In the genomic region with DNA sequence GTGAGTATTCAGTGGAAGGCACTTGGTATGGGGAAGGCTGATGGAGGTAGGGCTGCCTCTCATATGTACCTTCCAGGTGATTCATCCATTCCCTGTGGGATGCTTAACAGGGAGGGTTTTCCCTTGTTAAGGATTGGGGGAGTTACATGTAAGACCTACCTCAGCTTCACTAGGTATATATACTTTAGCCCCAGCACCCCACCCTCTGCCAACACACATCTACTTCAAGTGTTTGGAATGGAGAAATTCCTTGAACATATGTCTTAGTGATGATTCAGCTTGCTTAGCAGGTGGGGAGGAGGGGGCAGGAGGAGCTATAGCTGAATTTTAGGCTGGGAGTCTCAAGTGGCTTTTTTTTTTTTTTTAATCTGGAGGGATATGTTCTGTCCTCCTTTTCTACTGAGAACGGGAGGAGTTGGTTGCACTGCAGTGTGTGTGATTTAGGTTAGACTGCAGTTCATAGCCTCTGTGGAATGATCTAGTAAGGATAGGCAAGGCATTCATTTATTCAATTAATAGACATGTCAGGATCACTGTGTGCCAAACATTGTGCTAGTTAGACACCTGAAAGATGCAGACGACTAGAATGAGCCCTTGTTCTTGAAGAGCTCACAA, we compare ENCODE assay signal across 12 cellular contexts. TPM values are rescaled to one million over a fixed set of nuclear protein-coding genes. Genes with fewer than 3 reads are reported as not detected.
DNase-seq lines count a peak whose midpoint lies in the region; ATAC-seq and TF ChIP-seq lines count a peak whose summit lies in the region.
"Had no signal": no experiment of that assay in that cellular context is flagged by ENCODE, and none has a peak within 500 bp of the region (broad histone marks: within the 10 kb centered on the region; RNA-seq: fewer than 3 reads in every experiment).

No MANE protein-coding gene starts in this region.

- no peaks in the 10 kb centered on the region for H3K9me3 ChIP-seq in mammary epithelial cell (replicated peaks; ENCODE audit: insufficient read depth, low read length)
- no peaks in the 10 kb centered on the region for H3K9me3 ChIP-seq in neural progenitor cell (ENCODE audit: low read depth)
- H3K9me3 ChIP-seq: ascending aorta, testis had no signal

- WGBS in mammary epithelial cell (ENCODE audit: low coverage, missing lambda C conversion rate): 68% methylated on average over 2 of the region's 2 CpGs

- H3K9me3 Mint-ChIP-seq in neural progenitor cell: no peaks in the 10 kb centered on the region

- H3K4me1 Mint-ChIP-seq in neural progenitor cell: peaks cover 16% of the 10 kb centered on the region

- H3F3A ChIP-seq in neural progenitor cell (ENCODE audit: low read depth): peaks cover 5% of the 10 kb centered on the region

- no peaks in the 10 kb centered on the region for H3K36me3 Mint-ChIP-seq in neural progenitor cell

- H3K27me3 Mint-ChIP-seq in neural progenitor cell (ENCODE audit: insufficient read depth, low read depth): peaks cover 5% of the 10 kb centered on the region

- H2AFZ ChIP-seq in mammary epithelial cell (ENCODE audit: low read depth, low read length) (no peak overlapping the region), neural progenitor cell (replicated peaks) (no peak overlapping the region)

- in situ Hi-C loops in mammary epithelial cell (cut with MboI; ENCODE audit: low sequenced_read_pairs in 2 of 2): no loop called here

- dilution Hi-C loops in mammary epithelial cell (cut with HindIII; ENCODE audit: low sequenced_read_pairs): no loop called here

- no peak for ATAC-seq in left cardiac atrium

- H3K36me3 ChIP-seq in mammary epithelial cell (ENCODE audit: insufficient read depth, low read length) (peaks cover 3% of the 10 kb centered on the region), neural progenitor cell (no peaks in the 10 kb centered on the region)

- DNase-seq in DMS 273 (lab: John Stamatoyannopoulos, UW; ENCODE audit: unreplicated experiment) (peak; percentile 11), DMS 273 treated with DMSO at 0.1 percent for 48 hours (lab: John Stamatoyannopoulos, UW) (no peak), NCI-H226 (peak; percentile 67), mammary epithelial cell (peak; percentile 48), neural progenitor cell (ENCODE audit: low spot score) (no peak), cerebellar nuclear complex (lab: John Stamatoyannopoulos, UW) (no peak), left cardiac atrium (no peak)
- no peak for DNase-seq in activated effector memory CD4-positive, alpha-beta T cell treated with Interleukin-2 at 50 U/mL for 16 hours
- DNase-seq: NCI-H69, testis had no signal

- peak overlapping the region; percentile 94 for H3K4me3 Mint-ChIP-seq in neural progenitor cell

- intact Hi-C loops in mammary epithelial cell (cut with micrococcal nuclease) (no loop called here), left cardiac atrium (cut with DNase I) (no loop called here)

- CTCF ChIA-PET in mammary epithelial cell (lab: Charles Lee; ENCODE audit: low non-redundant PET): no interaction called here

- H3K27me3 ChIP-seq in mammary epithelial cell (ENCODE audit: insufficient read depth, low read length) (no peaks in the 10 kb centered on the region), neural progenitor cell (peaks cover 6% of the 10 kb centered on the region)
- H3K27me3 ChIP-seq: ascending aorta, testis had no signal

- no peak for TF ChIP-seq CTCF in mammary epithelial cell (conservative IDR thresholded peaks at IDR 0.05 in 1 of 2, IDR thresholded peaks at IDR 0.05 in 1 of 2; ENCODE audit: extremely low read depth in 1 of 2, insufficient read depth in 1 of 2, low read depth in 1 of 2, low read length in 2 of 2)
- TF ChIP-seq CTCF in neural progenitor cell (IDR thresholded peaks at IDR 0.05): no peak

- H3K9ac ChIP-seq in mammary epithelial cell (ENCODE audit: insufficient read depth, low read length): no peak overlapping the region
- H3K9ac ChIP-seq in neural progenitor cell: no peak overlapping the region

- H4K20me1 ChIP-seq in mammary epithelial cell (ENCODE audit: insufficient read depth, low read length): no peaks in the 10 kb centered on the region
- H4K20me1 ChIP-seq in neural progenitor cell (ENCODE audit: low read depth): no peaks in the 10 kb centered on the region

- H3K4me1 ChIP-seq in mammary epithelial cell (ENCODE audit: insufficient read depth, low read length) (peaks cover 22% of the 10 kb centered on the region), neural progenitor cell (peaks cover 6% of the 10 kb centered on the region)

- H3K27ac ChIP-seq in mammary epithelial cell (ENCODE audit: insufficient read depth, low read depth, low read length) (no peak overlapping the region), neural progenitor cell (no peak overlapping the region)

- no TSS peak for BruUV-seq in mammary epithelial cell (replicated peaks; lab: Mats Ljungman, UMichigan)

- H3K4me3 ChIP-seq in mammary epithelial cell (replicated peaks in 1 of 3; ENCODE audit: insufficient read depth in 1 of 3, low read depth in 2 of 3, low read length in 3 of 3) (peak overlapping the region; percentile 78 to 96 (median 93)), neural progenitor cell (no peak overlapping the region)

- H3K79me2 ChIP-seq in mammary epithelial cell (ENCODE audit: insufficient read depth, low read length) (peaks cover 33% of the 10 kb centered on the region), neural progenitor cell (ENCODE audit: low read depth) (peaks cover 21% of the 10 kb centered on the region)

- no peak overlapping the region for H3K27ac Mint-ChIP-seq in neural progenitor cell

- H3K4me2 ChIP-seq in mammary epithelial cell (ENCODE audit: insufficient read depth, low read depth, low read length): peak overlapping the region; percentile 93
- peak overlapping the region; percentile 87 for H3K4me2 ChIP-seq in neural progenitor cell

RNA-seq across cellular contexts. Expression of gene PIP4K2C, which starts 1.7 kb away (rescaled TPM):
- total RNA-seq in mammary epithelial cell (100 to 1,000 TPM in 1 of 2 donors, 10 to 100 TPM in 1; 89.0 to 111 TPM), neural progenitor cell (ENCODE audit: low replicate concordance) (15.5 and 23.4 TPM in 2 replicates), left cardiac atrium (10 to 100 TPM; 15.3 to 16.1 TPM)
- 79.6 TPM for polyA plus RNA-seq in mammary epithelial cell
- polyA minus RNA-seq in mammary epithelial cell: 167 TPM

RNA-seq across cellular contexts. Expression of gene DTX3, which starts 12.0 kb away (rescaled TPM):
- total RNA-seq in mammary epithelial cell: 1 to 10 TPM; 1.6 to 8.8 TPM
- polyA plus RNA-seq in mammary epithelial cell: 2.9 TPM
- 1.2 TPM for polyA minus RNA-seq in mammary epithelial cell
- 56.4 and 67.9 TPM in 2 replicates for total RNA-seq in neural progenitor cell (ENCODE audit: low replicate concordance)
- total RNA-seq in left cardiac atrium: 10 to 100 TPM; 24.5 to 25.3 TPM

RNA-seq across cellular contexts. Expression of gene ARHGEF25, which starts 18.6 kb away (rescaled TPM):
- 1 to 10 TPM; 2.6 to 6.3 TPM for total RNA-seq in mammary epithelial cell
- polyA plus RNA-seq in mammary epithelial cell: 1.3 TPM
- not detected for polyA minus RNA-seq in mammary epithelial cell
- total RNA-seq in neural progenitor cell (ENCODE audit: low replicate concordance): 17.3 and 27.3 TPM in 2 replicates
- 10 to 100 TPM; 13.7 to 17.3 TPM for total RNA-seq in left cardiac atrium

RNA-seq across cellular contexts. Expression of gene B4GALNT1, which starts 40.3 kb away (rescaled TPM):
- total RNA-seq in mammary epithelial cell (10 to 100 TPM in 1 of 2 donors, 1 to 10 TPM in 1; 8.0 to 13.4 TPM), neural progenitor cell (ENCODE audit: low replicate concordance) (0.28 and 1.1 TPM in 2 replicates), left cardiac atrium (1 to 10 TPM; 2.4 to 3.3 TPM)
- 10.8 TPM for polyA plus RNA-seq in mammary epithelial cell
- 36.0 TPM for polyA minus RNA-seq in mammary epithelial cell
- total RNA-seq: lung microvascular endothelial cell had no signal

RNA-seq across cellular contexts. Expression of gene KIF5A, which starts 42.8 kb away (rescaled TPM):
- 1 to 10 TPM; 1.3 to 2.4 TPM for total RNA-seq in mammary epithelial cell
- 0.46 TPM for polyA plus RNA-seq in mammary epithelial cell
- polyA minus RNA-seq in mammary epithelial cell: not detected
- 7.9 and 8.6 TPM in 2 replicates for total RNA-seq in neural progenitor cell (ENCODE audit: low replicate concordance)
- total RNA-seq in left cardiac atrium: under 1 TPM; 0.10 to 0.18 TPM
- total RNA-seq: ascending aorta had no signal

Comparison
In these comparisons a context has a peak if more than half of its experiments do, and no peak if none do; other contexts are left out.
1. DNase-seq: peak in DMS 273 (single experiment), NCI-H226 (single experiment) and mammary epithelial cell (single experiment); none in DMS 273 treated with DMSO at 0.1 percent for 48 hours (single experiment), neural progenitor cell (single experiment), activated effector memory CD4-positive, alpha-beta T cell treated with Interleukin-2 at 50 U/mL for 16 hours (single experiment), cerebellar nuclear complex (0 of 2) and left cardiac atrium (single experiment).